ENCODE assay signal across 8 cellular contexts in genomic region chr16:30699615-30700099, GRCh38. TPM values are rescaled to one million over a fixed set of nuclear protein-coding genes. Genes with fewer than 3 reads are reported as not detected.
A peak's percentile ranks its signal among the peaks of the same experiment; 100 is the strongest.
DNase-seq lines count a peak whose midpoint lies in the region; ATAC-seq and TF ChIP-seq lines count a peak whose summit lies in the region.

No MANE protein-coding gene starts in this region.

- H3K4me1 Mint-ChIP-seq in T-cell = peaks cover 31 to 33% (median 33%) of the 10 kb centered on the region in 3 donors

- no peaks in the 10 kb centered on the region for H3K9me3 Mint-ChIP-seq in T-cell

- H3K4me3 ChIP-seq in GM12865 (ENCODE audit: low read depth, low read length) (peak overlapping the region; percentile 60), fibroblast of the aortic adventitia (ENCODE audit: low read depth, low read length) (peak overlapping the region; percentile 91), retinal pigment epithelial cell (ENCODE audit: low read length) (peak overlapping the region; percentile 88)

- POLR2A ChIA-PET in T-cell (lab: Charles Lee) = interaction anchor here in 1 of 2 donors (0.7 kb wide), 1 partner anchor 776 kb away, joined by 3 read pairs; no protein-coding TSS in a partner anchor

- H3K4me3 Mint-ChIP-seq in T-cell = peak overlapping the region; percentile 84 to 97 (median 92)

- peak overlapping the region; percentile 97 to 98 for H3K27ac Mint-ChIP-seq in T-cell

- H3K36me3 Mint-ChIP-seq in T-cell = peaks cover 18% of the 10 kb centered on the region

- no peak for TF ChIP-seq CTCF in GM12865 (IDR thresholded peaks at IDR 0.05; ENCODE audit: insufficient read depth, low read depth, low read length, missing control alignments)
- TF ChIP-seq CTCF in fibroblast of the aortic adventitia (IDR thresholded peaks at IDR 0.05; ENCODE audit: insufficient read depth, low read length) = no peak
- TF ChIP-seq CTCF in retinal pigment epithelial cell (conservative IDR thresholded peaks at IDR 0.05; ENCODE audit: low read depth, low read length) = no peak

- CTCF ChIA-PET in T-cell (lab: Charles Lee) = no interaction called here

- no peaks in the 10 kb centered on the region for H3K27me3 Mint-ChIP-seq in T-cell

- no peak for DNase-seq in GM12865 (ENCODE audit: low read depth)
- no peak for DNase-seq in T-cell
- DNase-seq in fibroblast of the aortic adventitia (ENCODE audit: low read depth) = no peak
- DNase-seq in retinal pigment epithelial cell (ENCODE audit: low read depth) = no peak
- DNase-seq in NCI-H1105 (lab: John Stamatoyannopoulos, UW) = no peak
- DNase-seq in NCI-H1436 (lab: John Stamatoyannopoulos, UW) = no peak
- no peak for DNase-seq in GF-D8 (lab: John Stamatoyannopoulos, UW)

- ATAC-seq in T-cell (replicated peaks in 1 of 4) (no peak), HG03460 (IDR thresholded peaks at IDR 0.05; ENCODE audit: unreplicated experiment) (no peak)

RNA-seq across cellular contexts. Expression of gene SRCAP, which starts 0.7 kb away (rescaled TPM):
- total RNA-seq in T-cell (100 to 1,000 TPM in 3 of 5 donors, 10 to 100 TPM in 2; 82.8 to 124 (median 114) TPM), fibroblast of the aortic adventitia (ENCODE audit: low replicate concordance) (10.8 and 21.9 TPM in 2 replicates)

RNA-seq across cellular contexts. Expression of gene FBRS, which starts 41.4 kb away (rescaled TPM):
- total RNA-seq in T-cell = 100 to 1,000 TPM; 159 to 186 (median 167) TPM
- 18.3 and 28.4 TPM in 2 replicates for total RNA-seq in fibroblast of the aortic adventitia (ENCODE audit: low replicate concordance)

RNA-seq across cellular contexts. Expression of gene PHKG2, which starts 48.6 kb away (rescaled TPM):
- total RNA-seq in T-cell (10 to 100 TPM; 36.4 to 57.8 (median 48.9) TPM), fibroblast of the aortic adventitia (ENCODE audit: low replicate concordance) (20.8 and 24.0 TPM in 2 replicates)

RNA-seq across cellular contexts. Expression of gene PRR14, which starts 48.9 kb away (rescaled TPM):
- 100 to 1,000 TPM in 2 of 5 donors, 10 to 100 TPM in 3; 57.9 to 121 (median 89.6) TPM for total RNA-seq in T-cell
- total RNA-seq in fibroblast of the aortic adventitia (ENCODE audit: low replicate concordance) = 8.8 and 14.5 TPM in 2 replicates
